In the genomic region with DNA sequence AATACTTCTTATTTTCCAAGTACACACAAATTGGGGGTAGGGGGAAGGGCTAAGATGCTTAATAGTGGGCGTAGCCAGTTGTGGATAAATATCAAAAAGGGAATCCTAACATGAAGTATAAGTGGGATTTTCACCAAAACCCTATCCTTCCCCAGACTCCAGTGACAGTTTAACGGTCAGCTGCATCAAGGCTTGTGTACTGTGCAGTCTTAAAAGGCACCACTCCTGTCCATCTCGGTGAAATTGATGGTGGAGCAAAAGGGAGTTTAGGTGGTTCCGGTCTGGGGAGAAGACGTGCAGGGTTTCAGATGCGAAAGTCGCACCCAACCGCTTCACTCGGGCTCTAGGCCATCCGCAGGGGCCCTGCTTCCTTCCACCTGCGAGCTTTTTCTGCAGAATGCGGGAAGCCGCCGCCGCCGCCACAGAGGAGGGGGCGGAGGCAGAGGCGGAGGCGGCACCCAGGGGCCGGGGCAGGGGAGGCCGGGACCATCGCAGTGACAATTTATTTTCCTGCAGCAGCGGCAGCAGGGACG, we compare ENCODE assay signal across 8 cellular contexts. TPM values are rescaled to one million over a fixed set of nuclear protein-coding genes. Genes with fewer than 3 reads are reported as not detected.
A peak's percentile ranks its signal among the peaks of the same experiment; 100 is the strongest.
DNase-seq lines count a peak whose midpoint lies in the region; ATAC-seq and TF ChIP-seq lines count a peak whose summit lies in the region.

STAMBPL1 (plus strand) TSS at position 492 of the 533 bp plus-strand sequence. CDS start 21,464 bp downstream, outside the sequence.

- no peak for TF ChIP-seq POLR2A in lower leg skin (IDR thresholded peaks at IDR 0.05)

- ATAC-seq in GM21825 (IDR thresholded peaks at IDR 0.05; ENCODE audit: unreplicated experiment): peak; percentile 54

- TF ChIP-seq CTCF in VCaP (conservative IDR thresholded peaks at IDR 0.05) (no peak), cardiac fibroblast (IDR thresholded peaks at IDR 0.05; ENCODE audit: low read depth, low read length) (no peak), lower leg skin (IDR thresholded peaks at IDR 0.05) (no peak)

- intact Hi-C loops in lower leg skin (cut with DNase I; ENCODE audit: low total_unique reads): no loop called here

- DNase-seq in GDM1 (lab: John Stamatoyannopoulos, UW) (peak; percentile 82), Kasumi-1 (lab: John Stamatoyannopoulos, UW) (peak; percentile 87 to 89), cardiac fibroblast (ENCODE audit: low read depth in 2 of 2) (peak in 1 of 2 donors; percentile 50), lower leg skin (ENCODE audit: low spot score in 2 of 2) (peak in 1 of 2 donors; percentile 92), DMS114 treated with DMSO at 0.1 percent for 48 hours (lab: John Stamatoyannopoulos, UW; ENCODE audit: unreplicated experiment) (no peak)
- DNase-seq in stimulated activated CD4-positive, alpha-beta T cell treated with anti-CD3 and anti-CD28 coated beads, TNF-alpha, amount 100 ng/mL, for 48 hours (ENCODE audit: low read depth in 3 of 3): peak; percentile 53 to 67 (median 66)

- H3K4me3 ChIP-seq in cardiac fibroblast (replicated peaks in 1 of 2; ENCODE audit: low read depth in 2 of 2, low read length in 2 of 2) (peak within 1 kb of the TSS; percentile 82 to 90), lower leg skin (ENCODE audit: low read depth, poor library complexity, severe bottlenecking) (peak within 1 kb of the TSS; percentile 75)

- WGBS in lower leg skin, 2 donors: 2% methylated on average over 20 to 24 of the region's 24 CpGs

- H3K27ac ChIP-seq in VCaP: peak within 1 kb of the TSS; percentile 97

RNA-seq across cellular contexts. Expression of gene STAMBPL1, which starts in this region (rescaled TPM):
- 10 to 100 TPM in 2 of 4 donors, 1 to 10 TPM in 2; 6.9 to 16.2 (median 10.9) TPM for total RNA-seq in lower leg skin
